Comparison of ENCODE assay signal across 1 cellular context in the genomic region with DNA sequence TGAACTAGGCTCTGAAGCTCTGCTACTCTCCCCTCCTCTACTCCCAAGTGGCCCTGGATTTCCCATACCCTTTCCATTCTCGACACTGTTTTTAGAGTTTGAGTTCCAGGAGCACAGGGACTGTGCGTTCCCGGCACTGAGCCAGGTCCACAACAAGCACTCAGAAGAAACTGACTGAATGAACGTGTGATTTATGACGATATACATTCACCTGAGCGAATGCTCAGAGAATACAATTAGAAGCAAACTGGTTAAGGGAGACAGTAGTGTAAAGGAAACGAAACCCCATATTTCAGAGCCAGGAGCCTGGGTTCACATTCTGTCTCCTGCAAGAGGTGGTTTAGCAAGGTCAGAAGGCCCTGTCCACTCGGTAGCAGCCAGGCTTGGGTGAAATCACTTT.
TF ChIP-seq lines count a peak whose summit lies in the region.

No MANE protein-coding gene starts in this region.

TF ChIP-seq in WTC11, 78 proteins besides CTCF, POLR2A, EP300 and RAD21 (continued from another document):
- TF ChIP-seq, protein P1, sequence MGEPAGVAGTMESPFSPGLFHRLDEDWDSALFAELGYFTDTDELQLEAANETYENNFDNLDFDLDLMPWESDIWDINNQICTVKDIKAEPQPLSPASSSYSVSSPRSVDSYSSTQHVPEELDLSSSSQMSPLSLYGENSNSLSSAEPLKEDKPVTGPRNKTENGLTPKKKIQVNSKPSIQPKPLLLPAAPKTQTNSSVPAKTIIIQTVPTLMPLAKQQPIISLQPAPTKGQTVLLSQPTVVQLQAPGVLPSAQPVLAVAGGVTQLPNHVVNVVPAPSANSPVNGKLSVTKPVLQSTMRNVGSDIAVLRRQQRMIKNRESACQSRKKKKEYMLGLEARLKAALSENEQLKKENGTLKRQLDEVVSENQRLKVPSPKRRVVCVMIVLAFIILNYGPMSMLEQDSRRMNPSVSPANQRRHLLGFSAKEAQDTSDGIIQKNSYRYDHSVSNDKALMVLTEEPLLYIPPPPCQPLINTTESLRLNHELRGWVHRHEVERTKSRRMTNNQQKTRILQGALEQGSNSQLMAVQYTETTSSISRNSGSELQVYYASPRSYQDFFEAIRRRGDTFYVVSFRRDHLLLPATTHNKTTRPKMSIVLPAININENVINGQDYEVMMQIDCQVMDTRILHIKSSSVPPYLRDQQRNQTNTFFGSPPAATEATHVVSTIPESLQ (CRISPR knock-in tag; IDR thresholded peaks at IDR 0.05), result no peak
- no peak for TF ChIP-seq RORB (CRISPR knock-in tag; IDR thresholded peaks at IDR 0.05)
- TF ChIP-seq ZNF423 (CRISPR knock-in tag; IDR thresholded peaks at IDR 0.05), result no peak
- TF ChIP-seq, protein P2, sequence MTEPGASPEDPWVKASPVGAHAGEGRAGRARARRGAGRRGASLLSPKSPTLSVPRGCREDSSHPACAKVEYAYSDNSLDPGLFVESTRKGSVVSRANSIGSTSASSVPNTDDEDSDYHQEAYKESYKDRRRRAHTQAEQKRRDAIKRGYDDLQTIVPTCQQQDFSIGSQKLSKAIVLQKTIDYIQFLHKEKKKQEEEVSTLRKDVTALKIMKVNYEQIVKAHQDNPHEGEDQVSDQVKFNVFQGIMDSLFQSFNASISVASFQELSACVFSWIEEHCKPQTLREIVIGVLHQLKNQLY (CRISPR knock-in tag; IDR thresholded peaks at IDR 0.05), result no peak
- TF ChIP-seq ZNF416 (CRISPR knock-in tag; IDR thresholded peaks at IDR 0.05), result no peak
